Comparison of ENCODE assay signal across 8 cellular contexts in the genomic region with DNA sequence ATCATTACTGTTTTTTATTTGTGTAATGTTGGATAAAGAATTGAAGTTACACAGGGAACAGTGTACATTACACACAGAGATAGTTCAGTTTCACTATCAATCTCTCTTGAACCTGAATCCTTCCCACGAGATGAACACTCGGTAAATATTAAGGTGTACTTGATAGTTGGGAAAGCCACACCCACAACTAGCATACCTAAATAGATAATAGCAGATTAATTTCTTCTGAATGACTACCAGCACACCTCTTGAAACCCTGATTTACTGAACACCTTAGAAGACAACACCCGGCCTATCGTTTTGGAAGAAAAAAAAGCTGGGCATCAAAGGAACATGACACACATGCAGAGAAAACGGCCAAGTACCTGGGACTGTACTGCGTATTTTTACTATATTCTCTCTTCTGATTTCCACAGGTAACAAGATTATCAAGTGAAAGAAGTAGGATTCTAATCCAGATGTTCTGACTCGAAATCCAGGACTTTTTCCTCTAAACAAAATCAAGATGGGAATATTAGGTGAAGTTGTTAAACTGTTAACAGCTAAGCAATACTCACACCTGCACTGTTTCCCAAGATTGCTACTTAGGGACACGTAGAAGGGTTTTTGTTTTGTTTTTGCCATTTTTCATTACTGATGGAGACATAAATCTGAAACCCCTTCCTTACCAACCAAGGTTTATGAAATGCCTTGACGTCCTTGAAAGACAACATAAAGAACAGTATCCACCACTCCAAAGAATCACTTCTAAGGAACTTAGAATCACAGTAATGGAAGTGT. TPM values are rescaled to one million over a fixed set of nuclear protein-coding genes. Genes with fewer than 3 reads are reported as not detected.
DNase-seq lines count a peak whose midpoint lies in the region; ATAC-seq and TF ChIP-seq lines count a peak whose summit lies in the region.

No MANE protein-coding gene starts in this region.

- H3K27me3 ChIP-seq in DOHH2 (ENCODE audit: control insufficient read depth, low read length) (peaks cover 15% of the 10 kb centered on the region), OCI-LY1 (ENCODE audit: insufficient read depth, low read length) (no peaks in the 10 kb centered on the region), endocrine pancreas (ENCODE audit: control insufficient read depth, insufficient read depth, low read length) (no peaks in the 10 kb centered on the region), neural progenitor cell (peaks cover 18% of the 10 kb centered on the region)

- H3K9ac ChIP-seq in OCI-LY1 (ENCODE audit: low read length), result peak overlapping the region; percentile 90
- peak overlapping the region; percentile 99 for H3K9ac ChIP-seq in endocrine pancreas (ENCODE audit: control insufficient read depth, insufficient read depth, low read length)
- H3K9ac ChIP-seq in neural progenitor cell, result peak overlapping the region; percentile 52

- H3K36me3 ChIP-seq in DOHH2 (ENCODE audit: control insufficient read depth, low read length), result no peaks in the 10 kb centered on the region
- peaks cover 22% of the 10 kb centered on the region for H3K36me3 ChIP-seq in OCI-LY1 (ENCODE audit: insufficient read depth, low read length)
- no peaks in the 10 kb centered on the region for H3K36me3 ChIP-seq in endocrine pancreas (ENCODE audit: control insufficient read depth, insufficient read depth, low read length)
- H3K36me3 ChIP-seq in neural progenitor cell, result no peaks in the 10 kb centered on the region

- no peak for TF ChIP-seq CTCF in DOHH2 (IDR thresholded peaks at IDR 0.05; ENCODE audit: low read depth, low read length, poor library complexity, severe bottlenecking)
- no peak for TF ChIP-seq CTCF in OCI-LY1 (IDR thresholded peaks at IDR 0.05; ENCODE audit: low read length)
- no peak for TF ChIP-seq CTCF in neural progenitor cell (IDR thresholded peaks at IDR 0.05)

- H3K4me2 ChIP-seq in DOHH2 (ENCODE audit: low read length) (peak overlapping the region; percentile 97), OCI-LY1 (ENCODE audit: low read length) (peak overlapping the region; percentile 89), neural progenitor cell (peak overlapping the region; percentile 86)

- H3K27ac ChIP-seq in DOHH2 (ENCODE audit: low read depth, low read length), result no peak overlapping the region
- H3K27ac ChIP-seq in OCI-LY1 (ENCODE audit: low read depth, low read length, poor library complexity, severe bottlenecking), result no peak overlapping the region
- H3K27ac ChIP-seq in neural progenitor cell, result no peak overlapping the region

- H4K20me1 ChIP-seq in DOHH2 (ENCODE audit: control insufficient read depth, insufficient read depth, low read depth, low read length) (no peaks in the 10 kb centered on the region), OCI-LY1 (ENCODE audit: insufficient read depth, low read length) (no peaks in the 10 kb centered on the region), neural progenitor cell (ENCODE audit: low read depth) (no peaks in the 10 kb centered on the region)

- H3K36me3 Mint-ChIP-seq in neural progenitor cell, result peaks cover 11% of the 10 kb centered on the region

- H3K4me1 ChIP-seq in DOHH2 (ENCODE audit: control insufficient read depth, low read length) (peaks cover 23% of the 10 kb centered on the region), OCI-LY1 (ENCODE audit: insufficient read depth, low read length, severe bottlenecking) (peaks cover 22% of the 10 kb centered on the region), endocrine pancreas (ENCODE audit: control insufficient read depth, insufficient read depth, low read length) (peaks cover 10% of the 10 kb centered on the region), neural progenitor cell (peaks cover 11% of the 10 kb centered on the region)

- no peaks in the 10 kb centered on the region for H3K9me2 ChIP-seq in DOHH2 (replicated peaks; ENCODE audit: control insufficient read depth, low read length)
- no peaks in the 10 kb centered on the region for H3K9me2 ChIP-seq in OCI-LY1 (ENCODE audit: low read depth, low read length)

- ATAC-seq in HG02870 (IDR thresholded peaks at IDR 0.05; ENCODE audit: unreplicated experiment), result no peak

- DNase-seq in neural progenitor cell (ENCODE audit: low spot score) (no peak), NCI-H1048 (lab: John Stamatoyannopoulos, UW) (no peak), HK-2 (ENCODE audit: unreplicated experiment) (no peak)
- no peak for DNase-seq in stimulated activated CD4-positive, alpha-beta T cell treated with anti-CD3 and anti-CD28 coated beads, Interleukin-1b, Interleukin-23, amount 100 ng/mL, for 48 hours

- no peak overlapping the region for H2AFZ ChIP-seq in OCI-LY1 (ENCODE audit: low read length)
- H2AFZ ChIP-seq in neural progenitor cell (replicated peaks), result peak overlapping the region; percentile 59

- no peaks in the 10 kb centered on the region for H3F3A ChIP-seq in DOHH2 (ENCODE audit: control insufficient read depth, insufficient read depth)
- no peaks in the 10 kb centered on the region for H3F3A ChIP-seq in OCI-LY1 (ENCODE audit: insufficient read depth, low read length)
- H3F3A ChIP-seq in neural progenitor cell (ENCODE audit: low read depth), result no peaks in the 10 kb centered on the region

- H3K4me1 Mint-ChIP-seq in neural progenitor cell, result peaks cover 17% of the 10 kb centered on the region

- peak overlapping the region; percentile 99 for H3K4me3 Mint-ChIP-seq in neural progenitor cell

- H3K79me2 ChIP-seq in DOHH2 (ENCODE audit: control insufficient read depth, low read length), result peaks cover 36% of the 10 kb centered on the region
- H3K79me2 ChIP-seq in OCI-LY1 (ENCODE audit: insufficient read depth, low read length), result peaks cover 53% of the 10 kb centered on the region
- H3K79me2 ChIP-seq in neural progenitor cell (ENCODE audit: low read depth), result peaks cover 56% of the 10 kb centered on the region

- H3K27ac Mint-ChIP-seq in neural progenitor cell, result peak overlapping the region; percentile 78

- H3K27me3 Mint-ChIP-seq in neural progenitor cell (ENCODE audit: insufficient read depth, low read depth), result no peaks in the 10 kb centered on the region

- peaks cover 8% of the 10 kb centered on the region for H3K9me3 Mint-ChIP-seq in neural progenitor cell

- H3K9me3 ChIP-seq in DOHH2 (ENCODE audit: control insufficient read depth, insufficient read depth, low read length) (peaks cover 8% of the 10 kb centered on the region; the same call in 1 of the 2 replicates), OCI-LY1 (ENCODE audit: low read length) (peaks cover 4% of the 10 kb centered on the region), endocrine pancreas (ENCODE audit: control insufficient read depth, low read length) (no peaks in the 10 kb centered on the region), neural progenitor cell (ENCODE audit: low read depth) (no peaks in the 10 kb centered on the region)

- H3K4me3 ChIP-seq in DOHH2 (ENCODE audit: low read length), result peak overlapping the region; percentile 99
- peak overlapping the region; percentile 93 for H3K4me3 ChIP-seq in OCI-LY1 (ENCODE audit: low read depth, low read length, poor library complexity, severe bottlenecking)
- peak overlapping the region; percentile 99 for H3K4me3 ChIP-seq in endocrine pancreas (ENCODE audit: control insufficient read depth, insufficient read depth, low read length)
- peak overlapping the region; percentile 64 for H3K4me3 ChIP-seq in neural progenitor cell

RNA-seq across cellular contexts. Expression of gene CCDC186, which starts 1.0 kb away (rescaled TPM):
- 9.9 and 22.9 TPM in 2 replicates for total RNA-seq in neural progenitor cell (ENCODE audit: low replicate concordance)

RNA-seq across cellular contexts. Expression of gene TDRD1, which starts 6.2 kb away (rescaled TPM):
- 0.04 TPM in 1 of 2 replicates, not detected in the other for total RNA-seq in neural progenitor cell (ENCODE audit: low replicate concordance)
